ENCODE assay signal across 2 cellular contexts in genomic region chr1:168396940-168397680, GRCh38.
A peak's percentile ranks its signal among the peaks of the same experiment; 100 is the strongest.
TF ChIP-seq lines count a peak whose summit lies in the region.

No MANE protein-coding gene starts in this region.

TF ChIP-seq in A549, 52 proteins besides CTCF, POLR2A, EP300 and RAD21 (continued from another document):
- TF ChIP-seq EHF (CRISPR knock-in tag; IDR thresholded peaks at IDR 0.05) (no peak), HOXA7 (CRISPR knock-in tag; IDR thresholded peaks at IDR 0.05) (no peak), CHD2 (IDR thresholded peaks at IDR 0.05; ENCODE audit: low read length, partially characterized antibody) (no peak), RNF2 (IDR thresholded peaks at IDR 0.05; ENCODE audit: borderline replicate concordance, low read depth) (no peak), JUN (IDR thresholded peaks at IDR 0.05) (no peak)

TF ChIP-seq in HEK293, 187 proteins besides CTCF, POLR2A, EP300 and RAD21 (continued from another document and continues in another):
- peak; percentile 59; the same call in 1 of the 2 replicates for TF ChIP-seq ZBTB44 (tag by site-specific recombination; IDR thresholded peaks at IDR 0.05)
- TF ChIP-seq ZNF785 (tag by site-specific recombination; IDR thresholded peaks at IDR 0.05): no peak
- TF ChIP-seq ZNF580 (tag by site-specific recombination; IDR thresholded peaks at IDR 0.05): no peak
- TF ChIP-seq ZNF112 (tag by site-specific recombination; IDR thresholded peaks at IDR 0.05): no peak
- no peak for TF ChIP-seq ZNF837 (tag by site-specific recombination; IDR thresholded peaks at IDR 0.05)
- no peak for TF ChIP-seq ZNF423 (tag by site-specific recombination; IDR thresholded peaks at IDR 0.05)
- TF ChIP-seq ZSCAN18 (tag by site-specific recombination; IDR thresholded peaks at IDR 0.05): no peak
- TF ChIP-seq EGR2 (tag by site-specific recombination; IDR thresholded peaks at IDR 0.05; ENCODE audit: low read depth): no peak
- peak; percentile 64 for TF ChIP-seq PRDM1 (tag by site-specific recombination; IDR thresholded peaks at IDR 0.05)
- no peak for TF ChIP-seq ZSCAN30 (tag by site-specific recombination; IDR thresholded peaks at IDR 0.05)
- TF ChIP-seq ZSCAN23 (tag by site-specific recombination; IDR thresholded peaks at IDR 0.05): no peak
- peak; percentile 71 for TF ChIP-seq BCL11A (tag by site-specific recombination; IDR thresholded peaks at IDR 0.05; ENCODE audit: low read depth)
- no peak for TF ChIP-seq ZBTB48 (tag by site-specific recombination; IDR thresholded peaks at IDR 0.05)
- TF ChIP-seq PRDM4 (tag by site-specific recombination; IDR thresholded peaks at IDR 0.05): peak; percentile 68
- TF ChIP-seq ZNF747 (tag by site-specific recombination; IDR thresholded peaks at IDR 0.05): no peak
- TF ChIP-seq RBAK (tag by site-specific recombination; IDR thresholded peaks at IDR 0.05): no peak
- TF ChIP-seq GLI4 (tag by site-specific recombination; IDR thresholded peaks at IDR 0.05): no peak
- no peak for TF ChIP-seq ZNF37A (tag by site-specific recombination; IDR thresholded peaks at IDR 0.05)
- TF ChIP-seq INSM2 (tag by site-specific recombination; IDR thresholded peaks at IDR 0.05): peak; percentile 66; the same call in 1 of the 2 replicates
- no peak for TF ChIP-seq ZNF121 (tag by site-specific recombination; IDR thresholded peaks at IDR 0.05)
- peak; percentile 84 for TF ChIP-seq BCL6B (tag by site-specific recombination; IDR thresholded peaks at IDR 0.05)
- no peak for TF ChIP-seq ZNF23 (tag by site-specific recombination; IDR thresholded peaks at IDR 0.05; ENCODE audit: borderline replicate concordance)
- TF ChIP-seq ZNF138 (tag by site-specific recombination; IDR thresholded peaks at IDR 0.05; ENCODE audit: borderline replicate concordance): no peak
- TF ChIP-seq PATZ1 (tag by site-specific recombination; IDR thresholded peaks at IDR 0.05): no peak
- peak; percentile 73; the same call in 1 of the 2 replicates for TF ChIP-seq OSR2 (tag by site-specific recombination; IDR thresholded peaks at IDR 0.05)
- TF ChIP-seq ZNF16 (tag by site-specific recombination; IDR thresholded peaks at IDR 0.05; ENCODE audit: low read depth): no peak
- no peak for TF ChIP-seq ZNF513 (tag by site-specific recombination; IDR thresholded peaks at IDR 0.05)
- no peak for TF ChIP-seq ZNF274 (IDR thresholded peaks at IDR 0.05; ENCODE audit: low read length)
- TF ChIP-seq ZNF274 (tag by site-specific recombination; IDR thresholded peaks at IDR 0.05; ENCODE audit: borderline replicate concordance): no peak
- no peak for TF ChIP-seq ZNF76 (tag by site-specific recombination; IDR thresholded peaks at IDR 0.05; ENCODE audit: borderline replicate concordance, low read depth)
- no peak for TF ChIP-seq ZNF426 (tag by site-specific recombination; IDR thresholded peaks at IDR 0.05)
- peak; percentile 25; the same call in 1 of the 2 replicates for TF ChIP-seq KLF1 (tag by site-specific recombination; IDR thresholded peaks at IDR 0.05)
- TF ChIP-seq ZFP3 (tag by site-specific recombination; IDR thresholded peaks at IDR 0.05; ENCODE audit: low read depth): no peak
- peak; percentile 88 for TF ChIP-seq PRDM6 (tag by site-specific recombination; IDR thresholded peaks at IDR 0.05)
- peak; percentile 65 for TF ChIP-seq FEZF1 (tag by site-specific recombination; IDR thresholded peaks at IDR 0.05)
- TF ChIP-seq ZNF777 (tag by site-specific recombination; IDR thresholded peaks at IDR 0.05; ENCODE audit: borderline replicate concordance): no peak
- no peak for TF ChIP-seq ZNF18 (tag by site-specific recombination; IDR thresholded peaks at IDR 0.05)
- TF ChIP-seq BCL11B (tag by site-specific recombination; IDR thresholded peaks at IDR 0.05; ENCODE audit: low read depth): no peak
- no peak for TF ChIP-seq ZNF610 (tag by site-specific recombination; IDR thresholded peaks at IDR 0.05; ENCODE audit: borderline replicate concordance)
- TF ChIP-seq ZNF433 (tag by site-specific recombination; IDR thresholded peaks at IDR 0.05; ENCODE audit: low read depth): no peak
- TF ChIP-seq ZNF776 (tag by site-specific recombination; IDR thresholded peaks at IDR 0.05; ENCODE audit: borderline replicate concordance): no peak
- no peak for TF ChIP-seq KLF16 (tag by site-specific recombination; IDR thresholded peaks at IDR 0.05)
- no peak for TF ChIP-seq KLF9 (tag by site-specific recombination; IDR thresholded peaks at IDR 0.05; ENCODE audit: low read depth)
- no peak for TF ChIP-seq ZFP37 (tag by site-specific recombination; IDR thresholded peaks at IDR 0.05)
- no peak for TF ChIP-seq ZNF549 (tag by site-specific recombination; IDR thresholded peaks at IDR 0.05)
- TF ChIP-seq ZNF560 (tag by site-specific recombination; IDR thresholded peaks at IDR 0.05; ENCODE audit: borderline replicate concordance): no peak
- TF ChIP-seq WT1 (tag by site-specific recombination; IDR thresholded peaks at IDR 0.05): peak; percentile 65
